25 cellular contexts compared by ENCODE assay signal in the genomic region with DNA sequence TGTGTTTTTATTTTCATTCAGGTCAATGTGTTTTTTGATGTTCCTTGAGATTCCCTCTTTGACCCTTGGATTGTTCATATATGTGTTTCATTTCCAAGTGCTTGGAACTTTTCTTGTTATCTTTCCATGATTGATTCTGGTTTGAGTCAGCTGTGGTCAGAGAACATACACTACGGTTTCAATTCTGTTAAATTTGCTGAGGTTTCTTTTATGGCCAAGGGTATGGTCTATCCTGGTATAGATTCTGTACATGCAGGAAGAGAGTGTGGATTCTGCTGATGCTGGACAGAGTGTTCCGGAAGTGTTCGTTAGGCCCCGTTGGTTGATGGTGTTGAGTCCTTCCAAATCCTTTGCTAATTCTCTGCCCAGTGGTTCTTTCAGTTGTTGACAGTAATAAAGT.
"Had no signal": no experiment of that assay in that cellular context is flagged by ENCODE, and none has a peak within 500 bp of the region (broad histone marks: within the 10 kb centered on the region; RNA-seq: fewer than 3 reads in every experiment).

No MANE protein-coding gene starts in this region.

- H3K36me3 ChIP-seq: left lung, lower lobe of right lung, pancreas, prostate gland, sigmoid colon, stomach, thyroid gland, transverse colon, upper lobe of left lung, vagina had no signal

- H3K4me1 ChIP-seq: lower lobe of right lung, pancreas, thyroid gland had no signal

- H3K4me3 ChIP-seq: left lung, lower lobe of right lung, pancreas, prostate gland, sigmoid colon, stomach, testis, thyroid gland, transverse colon, upper lobe of left lung, vagina had no signal

- H3K27me3 ChIP-seq: pancreas, sigmoid colon, testis, thyroid gland, transverse colon, upper lobe of left lung, vagina had no signal

- FAIRE-seq: pancreas had no signal

- H3K27ac Mint-ChIP-seq: stimulated activated naive B cell treated with anti-CD40 and anti-IgM and Interleukin-4, amounts not matched to agents 10 μg/mL and 1 μg/mL and 100 μg/mL, for 72 hours had no signal

- DNase-seq: islet precursor cell; lower lobe of right lung; mammary epithelial cell; mesenchymal stem cell; naive thymus-derived CD8-positive, alpha-beta T cell; retina; right cardiac atrium; sigmoid colon; stimulated activated CD4-positive, alpha-beta T cell treated with anti-CD3 and anti-CD28 coated beads, Interleukin-12 subunit alpha, Interleukin-12 subunit beta, amount 100 ng/mL, for 4 hours; stimulated activated CD4-positive, alpha-beta T cell treated with anti-CD3 and anti-CD28 coated beads, Interleukin-15, amount 100 ng/mL, for 24 hours; stimulated activated CD4-positive, alpha-beta T cell treated with anti-CD3 and anti-CD28 coated beads, Interleukin-2, amount 100 ng/mL, for 24 hours; stimulated activated CD4-positive, alpha-beta T cell treated with anti-CD3 and anti-CD28 coated beads, Interleukin-4, amount 100 ng/mL, for 1 hour; stimulated activated naive B cell treated with anti-CD40 and anti-IgM and Interleukin-4, amounts not matched to agents 10 μg/mL and 1 μg/mL and 100 μg/mL, for 72 hours; stimulated activated naive CD8-positive, alpha-beta T cell treated with anti-CD3 and anti-CD28 coated beads, Interleukin-15, Interleukin-2, amounts not matched to agents 100 U/mL and 50 U/mL, for 24 hours; stomach; testis; thyroid gland; transverse colon; upper lobe of left lung had no signal

- H3K9me3 Mint-ChIP-seq: nephron; neural crest cell; stimulated activated naive B cell treated with anti-CD40 and anti-IgM and Interleukin-4, amounts not matched to agents 10 μg/mL and 1 μg/mL and 100 μg/mL, for 72 hours had no signal

- H3K36me3 Mint-ChIP-seq: stimulated activated naive B cell treated with anti-CD40 and anti-IgM and Interleukin-4, amounts not matched to agents 10 μg/mL and 1 μg/mL and 100 μg/mL, for 72 hours had no signal

- H3K4me3 Mint-ChIP-seq: naive thymus-derived CD8-positive, alpha-beta T cell; nephron; neural crest cell; stimulated activated naive B cell treated with anti-CD40 and anti-IgM and Interleukin-4, amounts not matched to agents 10 μg/mL and 1 μg/mL and 100 μg/mL, for 72 hours had no signal

- H3K9me3 ChIP-seq: left lung, lower lobe of right lung, pancreas, prostate gland, sigmoid colon, stomach, testis, thyroid gland, transverse colon, upper lobe of left lung, vagina had no signal

- H3K27ac ChIP-seq: left lung, lower lobe of right lung, pancreas, prostate gland, stomach, testis, thyroid gland, transverse colon, upper lobe of left lung, vagina had no signal

- ATAC-seq: left lung; lower lobe of right lung; naive thymus-derived CD8-positive, alpha-beta T cell; pancreas; right cardiac atrium; stimulated activated naive B cell treated with anti-CD40 and anti-IgM and Interleukin-4, amounts not matched to agents 10 μg/mL and 1 μg/mL and 100 μg/mL, for 72 hours; stimulated activated naive CD8-positive, alpha-beta T cell treated with anti-CD3 and anti-CD28 coated beads, Interleukin-15, Interleukin-2, amounts not matched to agents 100 U/mL and 50 U/mL, for 24 hours had no signal
